9 cellular contexts compared by ENCODE assay signal in the genomic region with DNA sequence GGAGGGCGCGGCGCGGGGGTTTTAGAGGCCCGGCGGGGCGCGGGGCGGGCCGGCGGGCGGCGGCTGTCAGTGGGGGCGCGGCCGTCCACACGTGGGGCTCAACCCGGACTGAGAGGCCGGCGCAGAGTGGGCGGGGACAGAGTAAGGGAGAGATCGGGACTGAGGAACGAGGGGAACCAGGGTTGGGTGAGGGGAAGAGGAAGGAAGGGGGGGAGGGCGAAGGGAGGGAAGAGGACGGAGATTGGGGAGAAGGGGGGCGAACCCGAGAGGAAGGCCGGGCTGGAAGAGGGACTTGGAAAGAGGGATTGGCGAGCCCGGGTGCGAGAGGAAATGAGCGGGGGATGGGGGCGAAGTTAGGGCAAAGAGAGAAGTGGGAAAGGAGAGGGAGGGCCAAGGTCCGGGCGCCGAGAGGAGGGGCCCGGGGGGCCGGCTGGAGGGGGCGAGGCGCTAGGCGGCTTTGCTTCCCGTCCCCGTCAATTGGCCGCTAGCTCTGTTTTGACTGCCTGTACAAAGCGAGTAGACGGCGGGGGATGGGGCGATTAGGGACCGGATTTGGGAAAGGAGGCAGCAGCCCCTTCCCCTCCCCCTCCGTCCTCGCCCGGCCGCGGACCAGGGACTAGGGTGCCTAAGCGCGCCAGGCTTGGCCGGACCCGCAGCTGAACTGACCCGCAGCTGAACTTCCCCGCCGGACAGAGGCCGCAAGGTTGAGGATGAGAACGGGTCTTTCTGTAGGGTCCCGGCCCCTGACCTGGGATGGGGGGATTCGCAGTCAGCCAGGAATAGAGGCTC. TPM values are rescaled to one million over a fixed set of nuclear protein-coding genes. Genes with fewer than 3 reads are reported as not detected.
DNase-seq lines count a peak whose midpoint lies in the region; ATAC-seq, FAIRE-seq and TF ChIP-seq lines count a peak whose summit lies in the region.
"Had no signal": no experiment of that assay in that cellular context is flagged by ENCODE, and none has a peak within 500 bp of the region (broad histone marks: within the 10 kb centered on the region; RNA-seq: fewer than 3 reads in every experiment).

No MANE protein-coding gene starts in this region.

- peaks cover 38% of the 10 kb centered on the region for H3K27me3 ChIP-seq in HUES6 (ENCODE audit: control insufficient read depth, insufficient read depth, low read length)
- peaks cover 12% of the 10 kb centered on the region for H3K27me3 ChIP-seq in effector memory CD4-positive, alpha-beta T cell (replicated peaks; ENCODE audit: control insufficient read depth, insufficient read depth, low read length, poor library complexity, severe bottlenecking)

- H3K4me1 Mint-ChIP-seq in brain, result peaks cover 21% of the 10 kb centered on the region

- H3K27ac ChIP-seq in HUES6 (ENCODE audit: low read depth, low read length) (peak overlapping the region; percentile 2; the same call in 1 of the 2 replicates), kidney (ENCODE audit: low read depth in 2 of 2, low read length in 2 of 2) (no peak overlapping the region)
- H3K27ac ChIP-seq in effector memory CD4-positive, alpha-beta T cell (ENCODE audit: insufficient read depth, low read length, poor library complexity, severe bottlenecking), result no peak overlapping the region

- intact Hi-C loops in kidney (cut with DNase I), result no loop called here

- TF ChIP-seq CTCF in brain (conservative IDR thresholded peaks at IDR 0.05) (no peak), kidney (IDR thresholded peaks at IDR 0.05; ENCODE audit: borderline replicate concordance, extremely low read depth, insufficient read depth) (no peak)

- H3K9me3 ChIP-seq in HUES6 (ENCODE audit: control insufficient read depth, insufficient read depth, low read depth, low read length), result peaks cover 4% of the 10 kb centered on the region; the same call in 1 of the 2 replicates
- no peaks in the 10 kb centered on the region for H3K9me3 ChIP-seq in kidney (ENCODE audit: control insufficient read depth in 1 of 2, low read length in 2 of 2)
- no peaks in the 10 kb centered on the region for H3K9me3 ChIP-seq in effector memory CD4-positive, alpha-beta T cell (ENCODE audit: control insufficient read depth, low read length)

- H3K4me1 ChIP-seq in HUES6 (ENCODE audit: control insufficient read depth, insufficient read depth, low read length), result no peaks in the 10 kb centered on the region; the same call in 1 of the 2 replicates
- H3K4me1 ChIP-seq in kidney (ENCODE audit: control insufficient read depth in 1 of 2, insufficient read depth in 1 of 2, low read depth in 1 of 2, low read length in 2 of 2), result no peaks in the 10 kb centered on the region
- H3K4me1 ChIP-seq in effector memory CD4-positive, alpha-beta T cell (ENCODE audit: control insufficient read depth, insufficient read depth, low read length, poor library complexity, severe bottlenecking), result no peaks in the 10 kb centered on the region

- no peak for TF ChIP-seq POLR2A in H54 (IDR thresholded peaks at IDR 0.05; ENCODE audit: low read depth, low read length)

- peak overlapping the region; percentile 77 for H3K4me3 ChIP-seq in HUES6 (ENCODE audit: low read depth, low read length)
- peak overlapping the region in 1 of 2 donors; percentile 43 for H3K4me3 ChIP-seq in kidney (ENCODE audit: low read length in 2 of 2)
- no peak overlapping the region for H3K4me3 ChIP-seq in effector memory CD4-positive, alpha-beta T cell (ENCODE audit: insufficient read depth, low read depth, low read length, poor library complexity, severe bottlenecking)

- peaks cover 0 to 4% (median 2%) of the 10 kb centered on the region in 5 experiments for H3K9me3 Mint-ChIP-seq in brain

- peaks cover 58% of the 10 kb centered on the region for H3K27me3 Mint-ChIP-seq in brain

- no peaks in the 10 kb centered on the region; the same call in 1 of the 2 replicates for H3K36me3 ChIP-seq in HUES6 (ENCODE audit: control insufficient read depth, insufficient read depth, low read length)
- H3K36me3 ChIP-seq in kidney (ENCODE audit: control insufficient read depth in 1 of 2, insufficient read depth in 2 of 2, low read length in 2 of 2), result no peaks in the 10 kb centered on the region
- no peaks in the 10 kb centered on the region for H3K36me3 ChIP-seq in effector memory CD4-positive, alpha-beta T cell (ENCODE audit: control insufficient read depth, insufficient read depth, low read length)

- H3K9ac ChIP-seq in HUES6 (ENCODE audit: low read length) (peak overlapping the region; percentile 64), kidney (ENCODE audit: low read length in 2 of 2) (no peak overlapping the region)

- H3K4me3 Mint-ChIP-seq in brain, result peak overlapping the region; percentile 82 to 92 (median 88)

- DNase-seq in AG08396 (ENCODE audit: low spot score), result peak; percentile 15
- DNase-seq in kidney, result peak; percentile 74
- peak; percentile 49 for DNase-seq in stromal cell of bone marrow (ENCODE audit: low read depth)
- no peak for DNase-seq in effector memory CD4-positive, alpha-beta T cell
- no peak for DNase-seq in H54 (ENCODE audit: insufficient read length, low spot score)

- H3K27ac Mint-ChIP-seq in brain, result peak overlapping the region in 3 of 5 experiments; percentile 78 to 88 (median 80)
- H3K27ac Mint-ChIP-seq: stimulated activated naive CD8-positive, alpha-beta T cell treated with anti-CD3 and anti-CD28 coated beads, Interleukin-15, Interleukin-2, amounts not matched to agents 100 ng/mL and 50 ng/mL, for 24 hours had no signal

- ATAC-seq in GM19328 (IDR thresholded peaks at IDR 0.05; ENCODE audit: unreplicated experiment), result no peak

- peaks cover 3% of the 10 kb centered on the region for H3K36me3 Mint-ChIP-seq in brain

- FAIRE-seq in kidney (lab: Jason Lieb, UNC) (no peak), H54 (lab: Jason Lieb, UNC) (no peak)

RNA-seq across cellular contexts. Expression of gene FBN2, which starts 0.4 kb away (rescaled TPM):
- polyA plus RNA-seq in brain (ENCODE audit: insufficient read depth, low read depth, low replicate concordance), result 0.70 TPM
- total RNA-seq in kidney, result 1.0 TPM
- 0.11 TPM for polyA plus RNA-seq in kidney (ENCODE audit: insufficient read depth, low read depth, low replicate concordance)

Comparison
In these comparisons a context has a peak if more than half of its experiments do, and no peak if none do; other contexts are left out.
1. DNase-seq: peak in AG08396 (single experiment), kidney (single experiment) and stromal cell of bone marrow (single experiment); none in effector memory CD4-positive, alpha-beta T cell (0 of 3) and H54 (single experiment).